In the genomic region with DNA sequence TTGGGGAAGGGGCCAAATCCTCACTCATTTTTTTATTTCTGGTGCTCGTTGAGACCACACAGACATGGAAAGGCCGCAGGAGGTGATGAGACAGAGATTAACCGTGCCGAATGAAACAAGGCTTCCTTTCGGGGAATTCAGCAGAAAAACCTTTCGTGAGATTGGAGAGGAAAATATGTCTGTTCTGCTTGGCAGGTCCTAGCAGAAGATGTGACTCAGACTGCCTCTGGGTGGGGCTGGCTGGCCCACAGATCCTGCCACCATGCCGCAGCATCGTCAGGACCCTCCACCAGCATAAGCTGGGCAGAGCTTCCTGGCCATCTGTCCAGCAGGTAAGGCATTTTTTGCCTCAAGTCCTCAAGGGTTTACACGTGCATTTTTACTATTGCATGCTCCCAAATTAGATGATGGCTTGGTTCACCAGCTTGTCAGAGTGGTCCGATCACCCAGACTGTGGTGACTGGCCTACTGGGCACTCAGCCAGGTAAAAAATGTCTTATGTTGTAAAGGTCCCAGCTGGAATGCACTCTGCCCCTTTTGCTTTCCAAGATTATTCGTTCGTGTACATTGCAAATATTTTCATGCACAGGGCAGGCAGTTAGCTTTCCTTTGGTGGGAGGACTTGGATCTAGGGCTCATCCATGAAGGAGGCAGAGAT, we compare ENCODE assay signal across 1 cellular context.
A peak's percentile ranks its signal among the peaks of the same experiment; 100 is the strongest.
TF ChIP-seq lines count a peak whose summit lies in the region.

No MANE protein-coding gene starts in this region.

TF ChIP-seq in GM12878, 131 proteins besides CTCF, POLR2A, EP300 and RAD21 (continues in another document):
- TF ChIP-seq RUNX3 (IDR thresholded peaks at IDR 0.05; ENCODE audit: low read length) (peak; percentile 54), POLR2AphosphoS5 (IDR thresholded peaks at IDR 0.05; ENCODE audit: low read length) (no peak; the same call in 1 of the 2 replicates), NBN (IDR thresholded peaks at IDR 0.05) (0 out of 2 replicates have a peak, but pooled peaks have one; percentile 30), EZH2 (IDR thresholded peaks at IDR 0.05; ENCODE audit: borderline replicate concordance, control insufficient read depth, low read depth, low read length) (no peak), YY1 (IDR thresholded peaks at IDR 0.05; ENCODE audit: low read depth, low read length) (peak; percentile 73; the same call in 1 of the 2 replicates), POU2F2 (IDR thresholded peaks at IDR 0.05; ENCODE audit: borderline replicate concordance, low read depth, low read length) (no peak), STAT1 (conservative IDR thresholded peaks at IDR 0.05) (no peak), TARDBP (IDR thresholded peaks at IDR 0.05; ENCODE audit: borderline replicate concordance) (no peak), HDGF (IDR thresholded peaks at IDR 0.05) (0 out of 2 replicates have a peak, but pooled peaks have one; percentile 42), RCOR1 (conservative IDR thresholded peaks at IDR 0.05; ENCODE audit: low read depth, low read length) (no peak), PML (IDR thresholded peaks at IDR 0.05; ENCODE audit: low read length) (0 out of 2 replicates have a peak, but pooled peaks have one; percentile 6), TCF12 (IDR thresholded peaks at IDR 0.05; ENCODE audit: low read depth, low read length) (0 out of 2 replicates have a peak, but pooled peaks have one; percentile 7), RBBP5 (conservative IDR thresholded peaks at IDR 0.05) (no peak), PAX8 (IDR thresholded peaks at IDR 0.05) (no peak), ZNF274 (IDR thresholded peaks at IDR 0.05; ENCODE audit: insufficient read depth, insufficient read length) (no peak), KDM1A (IDR thresholded peaks at IDR 0.05; ENCODE audit: borderline replicate concordance) (no peak), SMAD1 (IDR thresholded peaks at IDR 0.05; ENCODE audit: low read depth, partially characterized antibody) (no peak), MYC (IDR thresholded peaks at IDR 0.05; ENCODE audit: insufficient read depth, insufficient read length, insufficient replicate concordance, low read length, severe bottlenecking) (no peak), MXI1 (IDR thresholded peaks at IDR 0.05; ENCODE audit: low read depth, low read length) (peak; percentile 56; the same call in 1 of the 2 replicates), YBX1 (IDR thresholded peaks at IDR 0.05) (no peak), SMARCA5 (IDR thresholded peaks at IDR 0.05) (peak; percentile 48; the same call in 1 of the 2 replicates), SRF (IDR thresholded peaks at IDR 0.05; ENCODE audit: low read depth in 2 of 2, low read length in 2 of 2) (no peak), BHLHE40 (IDR thresholded peaks at IDR 0.05; ENCODE audit: borderline replicate concordance in 1 of 2, low read depth in 2 of 2, low read length in 1 of 2) (no peak), TCF3 (IDR thresholded peaks at IDR 0.05; ENCODE audit: borderline replicate concordance, insufficient read depth, low read depth, low read length) (no peak), NR2C1 (IDR thresholded peaks at IDR 0.05) (no peak), NFXL1 (IDR thresholded peaks at IDR 0.05; ENCODE audit: borderline replicate concordance) (no peak), MEF2B (IDR thresholded peaks at IDR 0.05; ENCODE audit: partially characterized antibody, poor library complexity, severe bottlenecking) (no peak), POLR2AphosphoS2 (IDR thresholded peaks at IDR 0.05; ENCODE audit: low read depth, low read length) (no peak), SP1 (IDR thresholded peaks at IDR 0.05; ENCODE audit: low read depth, low read length) (no peak), BMI1 (IDR thresholded peaks at IDR 0.05; ENCODE audit: borderline replicate concordance) (no peak), ZNF207 (IDR thresholded peaks at IDR 0.05; ENCODE audit: borderline replicate concordance) (no peak), NRF1 (conservative IDR thresholded peaks at IDR 0.05; ENCODE audit: low read depth, low read length) (no peak), KAT2A (conservative IDR thresholded peaks at IDR 0.05; ENCODE audit: control insufficient read depth, low read depth, low read length) (no peak)
- TF ChIP-seq, protein P1, sequence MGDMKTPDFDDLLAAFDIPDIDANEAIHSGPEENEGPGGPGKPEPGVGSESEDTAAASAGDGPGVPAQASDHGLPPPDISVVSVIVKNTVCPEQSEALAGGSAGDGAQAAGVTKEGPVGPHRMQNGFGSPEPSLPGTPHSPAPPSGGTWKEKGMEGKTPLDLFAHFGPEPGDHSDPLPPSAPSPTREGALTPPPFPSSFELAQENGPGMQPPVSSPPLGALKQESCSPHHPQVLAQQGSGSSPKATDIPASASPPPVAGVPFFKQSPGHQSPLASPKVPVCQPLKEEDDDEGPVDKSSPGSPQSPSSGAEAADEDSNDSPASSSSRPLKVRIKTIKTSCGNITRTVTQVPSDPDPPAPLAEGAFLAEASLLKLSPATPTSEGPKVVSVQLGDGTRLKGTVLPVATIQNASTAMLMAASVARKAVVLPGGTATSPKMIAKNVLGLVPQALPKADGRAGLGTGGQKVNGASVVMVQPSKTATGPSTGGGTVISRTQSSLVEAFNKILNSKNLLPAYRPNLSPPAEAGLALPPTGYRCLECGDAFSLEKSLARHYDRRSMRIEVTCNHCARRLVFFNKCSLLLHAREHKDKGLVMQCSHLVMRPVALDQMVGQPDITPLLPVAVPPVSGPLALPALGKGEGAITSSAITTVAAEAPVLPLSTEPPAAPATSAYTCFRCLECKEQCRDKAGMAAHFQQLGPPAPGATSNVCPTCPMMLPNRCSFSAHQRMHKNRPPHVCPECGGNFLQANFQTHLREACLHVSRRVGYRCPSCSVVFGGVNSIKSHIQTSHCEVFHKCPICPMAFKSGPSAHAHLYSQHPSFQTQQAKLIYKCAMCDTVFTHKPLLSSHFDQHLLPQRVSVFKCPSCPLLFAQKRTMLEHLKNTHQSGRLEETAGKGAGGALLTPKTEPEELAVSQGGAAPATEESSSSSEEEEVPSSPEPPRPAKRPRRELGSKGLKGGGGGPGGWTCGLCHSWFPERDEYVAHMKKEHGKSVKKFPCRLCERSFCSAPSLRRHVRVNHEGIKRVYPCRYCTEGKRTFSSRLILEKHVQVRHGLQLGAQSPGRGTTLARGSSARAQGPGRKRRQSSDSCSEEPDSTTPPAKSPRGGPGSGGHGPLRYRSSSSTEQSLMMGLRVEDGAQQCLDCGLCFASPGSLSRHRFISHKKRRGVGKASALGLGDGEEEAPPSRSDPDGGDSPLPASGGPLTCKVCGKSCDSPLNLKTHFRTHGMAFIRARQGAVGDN (IDR thresholded peaks at IDR 0.05): no peak
- TF ChIP-seq, protein P2, sequence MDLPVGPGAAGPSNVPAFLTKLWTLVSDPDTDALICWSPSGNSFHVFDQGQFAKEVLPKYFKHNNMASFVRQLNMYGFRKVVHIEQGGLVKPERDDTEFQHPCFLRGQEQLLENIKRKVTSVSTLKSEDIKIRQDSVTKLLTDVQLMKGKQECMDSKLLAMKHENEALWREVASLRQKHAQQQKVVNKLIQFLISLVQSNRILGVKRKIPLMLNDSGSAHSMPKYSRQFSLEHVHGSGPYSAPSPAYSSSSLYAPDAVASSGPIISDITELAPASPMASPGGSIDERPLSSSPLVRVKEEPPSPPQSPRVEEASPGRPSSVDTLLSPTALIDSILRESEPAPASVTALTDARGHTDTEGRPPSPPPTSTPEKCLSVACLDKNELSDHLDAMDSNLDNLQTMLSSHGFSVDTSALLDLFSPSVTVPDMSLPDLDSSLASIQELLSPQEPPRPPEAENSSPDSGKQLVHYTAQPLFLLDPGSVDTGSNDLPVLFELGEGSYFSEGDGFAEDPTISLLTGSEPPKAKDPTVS (IDR thresholded peaks at IDR 0.05; ENCODE audit: low read depth, low read length): no peak
- TF ChIP-seq, protein P3, sequence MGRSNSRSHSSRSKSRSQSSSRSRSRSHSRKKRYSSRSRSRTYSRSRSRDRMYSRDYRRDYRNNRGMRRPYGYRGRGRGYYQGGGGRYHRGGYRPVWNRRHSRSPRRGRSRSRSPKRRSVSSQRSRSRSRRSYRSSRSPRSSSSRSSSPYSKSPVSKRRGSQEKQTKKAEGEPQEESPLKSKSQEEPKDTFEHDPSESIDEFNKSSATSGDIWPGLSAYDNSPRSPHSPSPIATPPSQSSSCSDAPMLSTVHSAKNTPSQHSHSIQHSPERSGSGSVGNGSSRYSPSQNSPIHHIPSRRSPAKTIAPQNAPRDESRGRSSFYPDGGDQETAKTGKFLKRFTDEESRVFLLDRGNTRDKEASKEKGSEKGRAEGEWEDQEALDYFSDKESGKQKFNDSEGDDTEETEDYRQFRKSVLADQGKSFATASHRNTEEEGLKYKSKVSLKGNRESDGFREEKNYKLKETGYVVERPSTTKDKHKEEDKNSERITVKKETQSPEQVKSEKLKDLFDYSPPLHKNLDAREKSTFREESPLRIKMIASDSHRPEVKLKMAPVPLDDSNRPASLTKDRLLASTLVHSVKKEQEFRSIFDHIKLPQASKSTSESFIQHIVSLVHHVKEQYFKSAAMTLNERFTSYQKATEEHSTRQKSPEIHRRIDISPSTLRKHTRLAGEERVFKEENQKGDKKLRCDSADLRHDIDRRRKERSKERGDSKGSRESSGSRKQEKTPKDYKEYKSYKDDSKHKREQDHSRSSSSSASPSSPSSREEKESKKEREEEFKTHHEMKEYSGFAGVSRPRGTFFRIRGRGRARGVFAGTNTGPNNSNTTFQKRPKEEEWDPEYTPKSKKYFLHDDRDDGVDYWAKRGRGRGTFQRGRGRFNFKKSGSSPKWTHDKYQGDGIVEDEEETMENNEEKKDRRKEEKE (IDR thresholded peaks at IDR 0.05): no peak
- TF ChIP-seq, protein P4, sequence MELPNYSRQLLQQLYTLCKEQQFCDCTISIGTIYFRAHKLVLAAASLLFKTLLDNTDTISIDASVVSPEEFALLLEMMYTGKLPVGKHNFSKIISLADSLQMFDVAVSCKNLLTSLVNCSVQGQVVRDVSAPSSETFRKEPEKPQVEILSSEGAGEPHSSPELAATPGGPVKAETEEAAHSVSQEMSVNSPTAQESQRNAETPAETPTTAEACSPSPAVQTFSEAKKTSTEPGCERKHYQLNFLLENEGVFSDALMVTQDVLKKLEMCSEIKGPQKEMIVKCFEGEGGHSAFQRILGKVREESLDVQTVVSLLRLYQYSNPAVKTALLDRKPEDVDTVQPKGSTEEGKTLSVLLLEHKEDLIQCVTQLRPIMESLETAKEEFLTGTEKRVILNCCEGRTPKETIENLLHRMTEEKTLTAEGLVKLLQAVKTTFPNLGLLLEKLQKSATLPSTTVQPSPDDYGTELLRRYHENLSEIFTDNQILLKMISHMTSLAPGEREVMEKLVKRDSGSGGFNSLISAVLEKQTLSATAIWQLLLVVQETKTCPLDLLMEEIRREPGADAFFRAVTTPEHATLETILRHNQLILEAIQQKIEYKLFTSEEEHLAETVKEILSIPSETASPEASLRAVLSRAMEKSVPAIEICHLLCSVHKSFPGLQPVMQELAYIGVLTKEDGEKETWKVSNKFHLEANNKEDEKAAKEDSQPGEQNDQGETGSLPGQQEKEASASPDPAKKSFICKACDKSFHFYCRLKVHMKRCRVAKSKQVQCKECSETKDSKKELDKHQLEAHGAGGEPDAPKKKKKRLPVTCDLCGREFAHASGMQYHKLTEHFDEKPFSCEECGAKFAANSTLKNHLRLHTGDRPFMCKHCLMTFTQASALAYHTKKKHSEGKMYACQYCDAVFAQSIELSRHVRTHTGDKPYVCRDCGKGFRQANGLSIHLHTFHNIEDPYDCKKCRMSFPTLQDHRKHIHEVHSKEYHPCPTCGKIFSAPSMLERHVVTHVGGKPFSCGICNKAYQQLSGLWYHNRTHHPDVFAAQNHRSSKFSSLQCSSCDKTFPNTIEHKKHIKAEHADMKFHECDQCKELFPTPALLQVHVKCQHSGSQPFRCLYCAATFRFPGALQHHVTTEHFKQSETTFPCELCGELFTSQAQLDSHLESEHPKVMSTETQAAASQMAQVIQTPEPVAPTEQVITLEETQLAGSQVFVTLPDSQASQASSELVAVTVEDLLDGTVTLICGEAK (IDR thresholded peaks at IDR 0.05; ENCODE audit: borderline replicate concordance): no peak
- TF ChIP-seq, protein P5, sequence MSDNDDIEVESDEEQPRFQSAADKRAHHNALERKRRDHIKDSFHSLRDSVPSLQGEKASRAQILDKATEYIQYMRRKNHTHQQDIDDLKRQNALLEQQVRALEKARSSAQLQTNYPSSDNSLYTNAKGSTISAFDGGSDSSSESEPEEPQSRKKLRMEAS (IDR thresholded peaks at IDR 0.05; ENCODE audit: low read depth, low read length): 0 out of 2 replicates have a peak, but pooled peaks have one; percentile 46
- TF ChIP-seq, protein P6, sequence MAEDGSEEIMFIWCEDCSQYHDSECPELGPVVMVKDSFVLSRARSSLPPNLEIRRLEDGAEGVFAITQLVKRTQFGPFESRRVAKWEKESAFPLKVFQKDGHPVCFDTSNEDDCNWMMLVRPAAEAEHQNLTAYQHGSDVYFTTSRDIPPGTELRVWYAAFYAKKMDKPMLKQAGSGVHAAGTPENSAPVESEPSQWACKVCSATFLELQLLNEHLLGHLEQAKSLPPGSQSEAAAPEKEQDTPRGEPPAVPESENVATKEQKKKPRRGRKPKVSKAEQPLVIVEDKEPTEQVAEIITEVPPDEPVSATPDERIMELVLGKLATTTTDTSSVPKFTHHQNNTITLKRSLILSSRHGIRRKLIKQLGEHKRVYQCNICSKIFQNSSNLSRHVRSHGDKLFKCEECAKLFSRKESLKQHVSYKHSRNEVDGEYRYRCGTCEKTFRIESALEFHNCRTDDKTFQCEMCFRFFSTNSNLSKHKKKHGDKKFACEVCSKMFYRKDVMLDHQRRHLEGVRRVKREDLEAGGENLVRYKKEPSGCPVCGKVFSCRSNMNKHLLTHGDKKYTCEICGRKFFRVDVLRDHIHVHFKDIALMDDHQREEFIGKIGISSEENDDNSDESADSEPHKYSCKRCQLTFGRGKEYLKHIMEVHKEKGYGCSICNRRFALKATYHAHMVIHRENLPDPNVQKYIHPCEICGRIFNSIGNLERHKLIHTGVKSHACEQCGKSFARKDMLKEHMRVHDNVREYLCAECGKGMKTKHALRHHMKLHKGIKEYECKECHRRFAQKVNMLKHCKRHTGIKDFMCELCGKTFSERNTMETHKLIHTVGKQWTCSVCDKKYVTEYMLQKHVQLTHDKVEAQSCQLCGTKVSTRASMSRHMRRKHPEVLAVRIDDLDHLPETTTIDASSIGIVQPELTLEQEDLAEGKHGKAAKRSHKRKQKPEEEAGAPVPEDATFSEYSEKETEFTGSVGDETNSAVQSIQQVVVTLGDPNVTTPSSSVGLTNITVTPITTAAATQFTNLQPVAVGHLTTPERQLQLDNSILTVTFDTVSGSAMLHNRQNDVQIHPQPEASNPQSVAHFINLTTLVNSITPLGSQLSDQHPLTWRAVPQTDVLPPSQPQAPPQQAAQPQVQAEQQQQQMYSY (CRISPR knock-in tag; IDR thresholded peaks at IDR 0.05): no peak
- TF ChIP-seq, protein P7, sequence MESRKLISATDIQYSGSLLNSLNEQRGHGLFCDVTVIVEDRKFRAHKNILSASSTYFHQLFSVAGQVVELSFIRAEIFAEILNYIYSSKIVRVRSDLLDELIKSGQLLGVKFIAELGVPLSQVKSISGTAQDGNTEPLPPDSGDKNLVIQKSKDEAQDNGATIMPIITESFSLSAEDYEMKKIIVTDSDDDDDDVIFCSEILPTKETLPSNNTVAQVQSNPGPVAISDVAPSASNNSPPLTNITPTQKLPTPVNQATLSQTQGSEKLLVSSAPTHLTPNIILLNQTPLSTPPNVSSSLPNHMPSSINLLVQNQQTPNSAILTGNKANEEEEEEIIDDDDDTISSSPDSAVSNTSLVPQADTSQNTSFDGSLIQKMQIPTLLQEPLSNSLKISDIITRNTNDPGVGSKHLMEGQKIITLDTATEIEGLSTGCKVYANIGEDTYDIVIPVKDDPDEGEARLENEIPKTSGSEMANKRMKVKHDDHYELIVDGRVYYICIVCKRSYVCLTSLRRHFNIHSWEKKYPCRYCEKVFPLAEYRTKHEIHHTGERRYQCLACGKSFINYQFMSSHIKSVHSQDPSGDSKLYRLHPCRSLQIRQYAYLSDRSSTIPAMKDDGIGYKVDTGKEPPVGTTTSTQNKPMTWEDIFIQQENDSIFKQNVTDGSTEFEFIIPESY (IDR thresholded peaks at IDR 0.05): no peak
